In the genomic region with DNA sequence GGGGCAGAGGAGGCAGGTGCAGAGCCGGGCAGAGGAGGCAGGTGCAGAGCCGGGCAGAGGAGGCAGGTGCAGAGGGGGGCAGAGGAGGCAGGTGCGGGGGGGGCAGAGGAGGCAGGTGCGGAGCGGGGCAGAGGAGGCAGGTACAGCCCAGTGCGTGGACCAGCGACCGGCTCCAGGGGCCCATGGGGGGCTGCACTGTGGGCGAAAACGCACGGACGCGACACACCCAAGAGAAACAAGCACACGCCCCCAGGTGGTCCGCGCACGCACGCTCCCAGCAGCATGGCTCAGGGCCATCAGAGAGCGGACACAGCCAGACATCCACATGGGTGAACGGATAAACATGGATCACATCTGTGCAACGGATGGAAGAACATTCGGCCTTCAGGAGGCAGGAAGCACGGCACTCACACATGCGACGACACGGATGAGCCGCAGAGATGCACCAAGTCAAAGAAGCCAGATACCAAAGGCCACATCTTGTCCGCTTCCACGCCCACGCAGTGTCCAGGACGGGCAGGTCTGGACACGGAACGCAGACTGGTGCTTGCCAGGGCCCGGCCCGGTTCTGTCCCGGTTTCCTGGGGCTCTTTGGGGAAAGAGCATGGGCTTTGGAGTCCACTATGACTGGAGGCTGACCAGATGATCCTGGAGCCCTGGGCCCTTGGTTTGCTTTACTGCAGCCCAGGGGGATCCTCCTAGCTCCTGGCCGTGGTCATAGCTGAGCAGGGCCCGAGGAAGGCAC, we compare ENCODE assay signal across 13 cellular contexts. TPM values are rescaled to one million over a fixed set of nuclear protein-coding genes. Genes with fewer than 3 reads are reported as not detected.
DNase-seq lines count a peak whose midpoint lies in the region; FAIRE-seq and TF ChIP-seq lines count a peak whose summit lies in the region.
"Had no signal": no experiment of that assay in that cellular context is flagged by ENCODE, and none has a peak within 500 bp of the region (broad histone marks: within the 10 kb centered on the region; RNA-seq: fewer than 3 reads in every experiment).

No MANE protein-coding gene starts in this region.

- no peaks in the 10 kb centered on the region for H3K27me3 ChIP-seq in bronchial epithelial cell (ENCODE audit: control insufficient read depth, insufficient read depth, low read length)

- intact Hi-C loops in posterior cingulate gyrus (cut with DNase I): no loop called here

- no peaks in the 10 kb centered on the region for H3K36me3 ChIP-seq in bronchial epithelial cell (ENCODE audit: control insufficient read depth, insufficient read depth, low read length)
- H3K36me3 ChIP-seq: HAP-1 had no signal

- TF ChIP-seq POLR2A in GM12891 (IDR thresholded peaks at IDR 0.05; ENCODE audit: low read depth, low read length): no peak

- DNase-seq in NCI-H2029 (lab: John Stamatoyannopoulos, UW): peak; percentile 20
- no peak for DNase-seq in NCI-H2029 treated with DMSO at 0.1 percent for 48 hours (lab: John Stamatoyannopoulos, UW)
- no peak for DNase-seq in HTR-8/SVneo (ENCODE audit: insufficient read length, low spot score)
- DNase-seq in bronchial epithelial cell (ENCODE audit: low read depth): no peak
- DNase-seq in retina: peak; percentile 40
- DNase-seq in posterior cingulate gyrus: no peak
- no peak for DNase-seq in urothelium cell line (ENCODE audit: low spot score)
- no peak for DNase-seq in GM12891 (ENCODE audit: insufficient read length, low spot score)
- DNase-seq: CD4-positive, alpha-beta memory T cell; DMS79 had no signal

- TF ChIP-seq CTCF in bronchial epithelial cell (IDR thresholded peaks at IDR 0.05; ENCODE audit: insufficient read depth, low read length, severe bottlenecking): no peak

- H3K4me3 ChIP-seq in bronchial epithelial cell (ENCODE audit: low read depth, low read length): no peak overlapping the region
- H3K4me3 ChIP-seq: GM12878, HAP-1 had no signal

- FAIRE-seq in HTR-8/SVneo (lab: Jason Lieb, UNC) (peak; percentile 59), bronchial epithelial cell (lab: Jason Lieb, UNC) (peak; percentile 55), urothelium cell line (lab: Jason Lieb, UNC) (no peak), GM12891 (lab: Jason Lieb, UNC) (no peak)
- FAIRE-seq: GM12878, H1 had no signal

TF ChIP-seq in GM12891, 5 proteins besides CTCF, POLR2A, EP300 and RAD21:
- no peak for TF ChIP-seq SPI1 (IDR thresholded peaks at IDR 0.05; ENCODE audit: low read depth, low read length)

RNA-seq across cellular contexts. Expression of gene OSBPL5, which starts 21.8 kb away (rescaled TPM):
- 17.5 and 21.1 TPM in 2 replicates for total RNA-seq in bronchial epithelial cell
- polyA plus RNA-seq in GM12891 (2012; ENCODE audit: low read depth, missing spikeins): not detected
- total RNA-seq: GM12878 had no signal
- polyA plus RNA-seq: GM12878 had no signal

Comparison
In these comparisons a context has a peak if more than half of its experiments do, and no peak if none do; other contexts are left out.
1. DNase-seq: peak in NCI-H2029 (single experiment) and retina (single experiment); none in NCI-H2029 treated with DMSO at 0.1 percent for 48 hours (single experiment), HTR-8/SVneo (single experiment), bronchial epithelial cell (single experiment), posterior cingulate gyrus (0 of 10), urothelium cell line (single experiment) and GM12891 (single experiment).